In genomic region chr3:82610236-82610635, GRCh38 we compare ENCODE assay signal across 21 cellular contexts.
"Had no signal": no experiment of that assay in that cellular context is flagged by ENCODE, and none has a peak within 500 bp of the region (broad histone marks: within the 10 kb centered on the region; RNA-seq: fewer than 3 reads in every experiment).

No MANE protein-coding gene starts in this region.

- H3K36me3 ChIP-seq: neutrophil, right lobe of liver, tibial nerve, upper lobe of right lung, vagina had no signal

- H3K27ac ChIP-seq: neutrophil, psoas muscle, right lobe of liver, testis, tibial nerve, upper lobe of right lung, vagina had no signal

- H3K4me3 ChIP-seq: mucosa of descending colon, psoas muscle, right lobe of liver, testis, tibial nerve, upper lobe of right lung, vagina had no signal

- ATAC-seq: mucosa of descending colon; naive thymus-derived CD8-positive, alpha-beta T cell; psoas muscle; right lobe of liver; stimulated activated memory B cell treated with anti-CD40 and anti-IgM and Interleukin-4, amounts not matched to agents 10 μg/mL and 1 μg/mL and 100 μg/mL, for 72 hours; upper lobe of right lung had no signal

- DNase-seq: erythroblast; foreskin melanocyte; head of caudate nucleus; hippocampal formation; kidney glomerular epithelial cell; mucosa of descending colon; naive thymus-derived CD8-positive, alpha-beta T cell; psoas muscle; retina; right lobe of liver; stimulated activated CD4-positive, alpha-beta T cell treated with anti-CD3 and anti-CD28 coated beads, Interleukin-15, amount 100 ng/mL, for 24 hours; stimulated activated CD4-positive, alpha-beta T cell treated with anti-CD3 and anti-CD28 coated beads, Interleukin-1b, Interleukin-23, amount 100 ng/mL, for 48 hours; stimulated activated CD4-positive, alpha-beta T cell treated with anti-CD3 and anti-CD28 coated beads, Interleukin-4, amount 100 ng/mL, for 24 hours; testis; upper lobe of right lung had no signal

- H3K27ac Mint-ChIP-seq: dendritic cell treated with granulocyte-macrophage colony-stimulating factor and Interleukin-4, amounts not matched to agents 40 ng/mL and 50 ng/mL, for 4 days; naive thymus-derived CD8-positive, alpha-beta T cell; stimulated activated memory B cell treated with anti-CD40 and anti-IgM and Interleukin-4, amounts not matched to agents 10 μg/mL and 1 μg/mL and 100 μg/mL, for 72 hours; stimulated activated naive CD8-positive, alpha-beta T cell treated with anti-CD3 and anti-CD28 coated beads, Interleukin-15, Interleukin-2, amounts not matched to agents 100 ng/mL and 50 ng/mL, for 24 hours had no signal

- H3K4me3 Mint-ChIP-seq: dendritic cell treated with granulocyte-macrophage colony-stimulating factor and Interleukin-4, amounts not matched to agents 40 ng/mL and 50 ng/mL, for 4 days; naive thymus-derived CD8-positive, alpha-beta T cell; stimulated activated memory B cell treated with anti-CD40 and anti-IgM and Interleukin-4, amounts not matched to agents 10 μg/mL and 1 μg/mL and 100 μg/mL, for 72 hours; stimulated activated naive CD8-positive, alpha-beta T cell treated with anti-CD3 and anti-CD28 coated beads, Interleukin-15, Interleukin-2, amounts not matched to agents 100 ng/mL and 50 ng/mL, for 24 hours had no signal

- H3K9me3 ChIP-seq: neutrophil, right lobe of liver, testis, upper lobe of right lung, vagina had no signal

- H3K27me3 ChIP-seq: neutrophil, right lobe of liver, testis, tibial nerve, upper lobe of right lung, vagina had no signal

- H3K4me1 ChIP-seq: psoas muscle, right lobe of liver, testis, tibial nerve, upper lobe of right lung, vagina had no signal

- H3K4me1 Mint-ChIP-seq: naive thymus-derived CD8-positive, alpha-beta T cell; stimulated activated memory B cell treated with anti-CD40 and anti-IgM and Interleukin-4, amounts not matched to agents 10 μg/mL and 1 μg/mL and 100 μg/mL, for 72 hours had no signal

- H3K27me3 Mint-ChIP-seq: dendritic cell treated with granulocyte-macrophage colony-stimulating factor and Interleukin-4, amounts not matched to agents 40 ng/mL and 50 ng/mL, for 4 days; naive thymus-derived CD8-positive, alpha-beta T cell; stimulated activated memory B cell treated with anti-CD40 and anti-IgM and Interleukin-4, amounts not matched to agents 10 μg/mL and 1 μg/mL and 100 μg/mL, for 72 hours; stimulated activated naive CD8-positive, alpha-beta T cell treated with anti-CD3 and anti-CD28 coated beads, Interleukin-15, Interleukin-2, amounts not matched to agents 100 ng/mL and 50 ng/mL, for 24 hours had no signal

- H3K36me3 Mint-ChIP-seq: stimulated activated memory B cell treated with anti-CD40 and anti-IgM and Interleukin-4, amounts not matched to agents 10 μg/mL and 1 μg/mL and 100 μg/mL, for 72 hours had no signal
